ENCODE assay signal across 8 cellular contexts in genomic region chr2:85741811-85742507, GRCh38. TPM values are rescaled to one million over a fixed set of nuclear protein-coding genes. Genes with fewer than 3 reads are reported as not detected.
A peak's percentile ranks its signal among the peaks of the same experiment; 100 is the strongest.
DNase-seq lines count a peak whose midpoint lies in the region; ATAC-seq lines count a peak whose summit lies in the region.

No MANE protein-coding gene starts in this region.

- no peak overlapping the region for H3K4me3 ChIP-seq in mesodermal cell (ENCODE audit: extremely low read depth, insufficient read depth, low read length, poor library complexity, severe bottlenecking)
- H3K4me3 ChIP-seq in urinary bladder (ENCODE audit: low read depth, low read length): no peak overlapping the region

- WGBS in mesodermal cell (ENCODE audit: insufficient coverage in 2 of 2), 2 experiments: 68 to 95% methylated on average over 10 to 13 of the region's 20 CpGs
- 23% methylated on average over 20 of the region's 20 CpGs for WGBS in urinary bladder

- H3K27ac ChIP-seq in mesodermal cell (ENCODE audit: low read depth, low read length, severe bottlenecking): peak overlapping the region; percentile 85
- H3K27ac ChIP-seq in urinary bladder (ENCODE audit: low read depth): peak overlapping the region; percentile 98

- DNase-seq in Ammon's horn (ENCODE audit: low spot score) (peak; percentile 93), NCI-H2196 treated with DMSO at 0.1 percent for 48 hours (lab: John Stamatoyannopoulos, UW; ENCODE audit: unreplicated experiment) (peak; percentile 29), dermis microvascular lymphatic vessel endothelial cell (ENCODE audit: low read depth in 2 of 2) (peak; percentile 77 to 88), ecto neural progenitor cell (ENCODE audit: low spot score) (no peak)

- H3K36me3 ChIP-seq in mesodermal cell (ENCODE audit: control insufficient read depth, insufficient read depth, low read length) (no peaks in the 10 kb centered on the region), urinary bladder (ENCODE audit: insufficient read depth) (no peaks in the 10 kb centered on the region)

- ATAC-seq in GM19324 (IDR thresholded peaks at IDR 0.05; ENCODE audit: low FRiP score, unreplicated experiment) (no peak), HG03025 (IDR thresholded peaks at IDR 0.05; ENCODE audit: low FRiP score, unreplicated experiment) (no peak)

- no peaks in the 10 kb centered on the region for H3K9me3 ChIP-seq in mesodermal cell (ENCODE audit: control insufficient read depth, low read length)

- H3K4me1 ChIP-seq in mesodermal cell (ENCODE audit: control insufficient read depth, insufficient read depth, low read length, poor library complexity, severe bottlenecking) (peaks cover 28% of the 10 kb centered on the region), urinary bladder (ENCODE audit: insufficient read depth) (peaks cover 5% of the 10 kb centered on the region)

RNA-seq across cellular contexts. Expression of gene ATOH8, which starts 11.8 kb away (rescaled TPM):
- total RNA-seq in dermis microvascular lymphatic vessel endothelial cell: 13.1 and 21.5 TPM in 2 replicates
- polyA plus RNA-seq in mesodermal cell (2013, experiment 1 of 2): 5.9 TPM
- polyA plus RNA-seq in mesodermal cell (2013, experiment 2 of 2): 4.1 TPM
- 18.3 TPM for total RNA-seq in urinary bladder
- 49.2 TPM for polyA plus RNA-seq in urinary bladder

RNA-seq across cellular contexts. Expression of gene GNLY, which starts 47.8 kb away (rescaled TPM):
- total RNA-seq in dermis microvascular lymphatic vessel endothelial cell (not detected in 2 replicates), urinary bladder (not detected)
- polyA plus RNA-seq in mesodermal cell (2013, experiment 1 of 2): not detected
- not detected for polyA plus RNA-seq in mesodermal cell (2013, experiment 2 of 2)
- 1.8 TPM for polyA plus RNA-seq in urinary bladder
